8 cellular contexts compared by ENCODE assay signal in genomic region chr16:3282103-3282746, GRCh38. TPM values are rescaled to one million over a fixed set of nuclear protein-coding genes. Genes with fewer than 3 reads are reported as not detected.
DNase-seq lines count a peak whose midpoint lies in the region; ATAC-seq and TF ChIP-seq lines count a peak whose summit lies in the region.

No MANE protein-coding gene starts in this region.

- H3K4me1 ChIP-seq in breast epithelium (peaks cover 0 to 8% of the 10 kb centered on the region in 2 donors), thoracic aorta (ENCODE audit: control insufficient read depth in 1 of 2, low read depth in 2 of 2) (peaks cover 14 to 28% of the 10 kb centered on the region in 2 donors)

- TF ChIP-seq CTCF in breast epithelium (IDR thresholded peaks at IDR 0.05) (no peak), thoracic aorta (IDR thresholded peaks at IDR 0.05) (no peak)

- H3K4me3 ChIP-seq in breast epithelium: peak overlapping the region; percentile 73 to 98 (median 95)
- H3K4me3 ChIP-seq in thoracic aorta: peak overlapping the region; percentile 84

- no peak for TF ChIP-seq POLR2A in breast epithelium (IDR thresholded peaks at IDR 0.05)

- intact Hi-C loops in breast epithelium (cut with DNase I; ENCODE audit: low total_unique reads): no loop called here

- H3K27ac ChIP-seq in breast epithelium: peak overlapping the region; percentile 100
- H3K27ac ChIP-seq in thoracic aorta: peak overlapping the region; percentile 97 to 99

- H3K36me3 ChIP-seq in breast epithelium (peaks cover 14% of the 10 kb centered on the region), thoracic aorta (peaks cover 12% of the 10 kb centered on the region)

- H3K27me3 ChIP-seq in breast epithelium (no peaks in the 10 kb centered on the region), thoracic aorta (replicated peaks; ENCODE audit: insufficient read depth) (no peaks in the 10 kb centered on the region)

- H3K9me3 ChIP-seq in breast epithelium (peaks cover 24% of the 10 kb centered on the region in 2 donors), thoracic aorta (no peaks in the 10 kb centered on the region)

- ATAC-seq in GM19452 (IDR thresholded peaks at IDR 0.05; ENCODE audit: unreplicated experiment): peak; percentile 24
- ATAC-seq in HG03442 (IDR thresholded peaks at IDR 0.05; ENCODE audit: unreplicated experiment): peak; percentile 17
- peak; percentile 43 for ATAC-seq in left lobe of liver
- peak; percentile 10 for ATAC-seq in thoracic aorta (ENCODE audit: insufficient number of reproducible peaks, low FRiP score, low read depth)

- peak; percentile 93 for DNase-seq in DMS 273 (lab: John Stamatoyannopoulos, UW; ENCODE audit: unreplicated experiment)
- peak; percentile 45 for DNase-seq in NOMO-1 treated with dmso at 0.1 percent for 144 hours (lab: John Stamatoyannopoulos, UW; ENCODE audit: unreplicated experiment)
- DNase-seq in breast epithelium (ENCODE audit: low spot score in 2 of 2): no peak
- no peak for DNase-seq in left lobe of liver (ENCODE audit: low spot score)
- DNase-seq in thoracic aorta (ENCODE audit: low spot score): no peak
- no peak for DNase-seq in stimulated activated CD4-positive, alpha-beta T cell treated with anti-CD3 and anti-CD28 coated beads, Interleukin-2, amount 100 ng/mL, for 48 hours

RNA-seq across cellular contexts. Expression of gene ZNF263, which starts 1.1 kb away (rescaled TPM):
- 10 to 100 TPM; 38.2 to 55.8 (median 47.9) TPM for total RNA-seq in breast epithelium
- total RNA-seq in left lobe of liver: 8.4 TPM
- 10 to 100 TPM; 41.4 to 59.5 TPM for total RNA-seq in thoracic aorta

RNA-seq across cellular contexts. Expression of gene TIGD7, which starts 23.0 kb away (rescaled TPM):
- total RNA-seq in breast epithelium (10 to 100 TPM in 1 of 3 donors, 1 to 10 TPM in 2; 5.2 to 11.4 (median 7.0) TPM), left lobe of liver (1.6 TPM), thoracic aorta (1 to 10 TPM; 2.3 to 5.1 TPM)

RNA-seq across cellular contexts. Expression of gene ZNF75A, which starts 23.1 kb away (rescaled TPM):
- total RNA-seq in breast epithelium (10 to 100 TPM; 19.4 to 58.2 (median 37.0) TPM), left lobe of liver (10.2 TPM), thoracic aorta (10 to 100 TPM; 11.5 to 41.6 TPM)

RNA-seq across cellular contexts. Expression of gene MEFV, which starts 25.8 kb away (rescaled TPM):
- 1 to 10 TPM in 2 of 3 donors, under 1 TPM in 1; 0.66 to 5.6 (median 1.8) TPM for total RNA-seq in breast epithelium
- 0.88 TPM for total RNA-seq in left lobe of liver
- total RNA-seq in thoracic aorta: 1 to 10 TPM; 3.5 to 6.1 TPM

RNA-seq across cellular contexts. Expression of gene ZNF200, which starts 47.3 kb away (rescaled TPM):
- total RNA-seq in breast epithelium (10 to 100 TPM in 1 of 3 donors, 1 to 10 TPM in 2; 3.5 to 11.1 (median 9.2) TPM), left lobe of liver (2.2 TPM), thoracic aorta (10 to 100 TPM in 1 of 2 donors, 1 to 10 TPM in 1; 1.2 to 11.1 TPM)

Comparison
In these comparisons a context has a peak if more than half of its experiments do, and no peak if none do; other contexts are left out.
1. DNase-seq: peak in DMS 273 (single experiment) and NOMO-1 treated with dmso at 0.1 percent for 144 hours (single experiment); none in breast epithelium (0 of 2), left lobe of liver (single experiment), thoracic aorta (single experiment) and stimulated activated CD4-positive, alpha-beta T cell treated with anti-CD3 and anti-CD28 coated beads, Interleukin-2, amount 100 ng/mL, for 48 hours (0 of 2).
2. Peak in every context shown above with its lines, with median percentiles within 50 percentile points of each other: ATAC-seq.